In genomic region chr9:127578952-127579853, GRCh38 we compare ENCODE assay signal across 9 cellular contexts. TPM values are rescaled to one million over a fixed set of nuclear protein-coding genes. Genes with fewer than 3 reads are reported as not detected.
DNase-seq lines count a peak whose midpoint lies in the region; ATAC-seq and TF ChIP-seq lines count a peak whose summit lies in the region.
"Had no signal": no experiment of that assay in that cellular context is flagged by ENCODE, and none has a peak within 500 bp of the region (broad histone marks: within the 10 kb centered on the region; RNA-seq: fewer than 3 reads in every experiment).

No MANE protein-coding gene starts in this region.

- peaks cover 60% of the 10 kb centered on the region for H3K4me1 Mint-ChIP-seq in osteocyte (ENCODE audit: unreplicated experiment)

- no peaks in the 10 kb centered on the region for H3K36me3 Mint-ChIP-seq in activated naive CD4-positive, alpha-beta T cell treated with anti-CD3 and anti-CD28 coated beads, Interleukin-2, amount 50 U/mL, for 72 hours
- H3K36me3 Mint-ChIP-seq in osteocyte (ENCODE audit: unreplicated experiment), result no peaks in the 10 kb centered on the region

- ATAC-seq in activated naive CD4-positive, alpha-beta T cell treated with anti-CD3 and anti-CD28 coated beads, Interleukin-2, amount 50 U/mL, for 72 hours, result peak; percentile 98 to 99
- ATAC-seq in GM21515 (IDR thresholded peaks at IDR 0.05; ENCODE audit: unreplicated experiment), result no peak

- DNase-seq in DMS 273 (lab: John Stamatoyannopoulos, UW; ENCODE audit: unreplicated experiment) (peak; percentile 96), Kasumi-1 (lab: John Stamatoyannopoulos, UW) (peak; percentile 80 to 82), SKM-1 treated with dmso at 0.1 percent for 144 hours (lab: John Stamatoyannopoulos, UW; ENCODE audit: unreplicated experiment) (peak; percentile 94), globus pallidus (ENCODE audit: low spot score) (peak; percentile 71), osteocyte (ENCODE audit: extremely low spot score, unreplicated experiment) (peak; percentile 95), substantia nigra (lab: John Stamatoyannopoulos, UW) (peak in 46 of 49 donors; percentile 13 to 92 (median 60))
- DNase-seq in activated naive CD4-positive, alpha-beta T cell treated with anti-CD3 and anti-CD28 coated beads, Interleukin-2, amount 50 U/mL, for 72 hours (ENCODE audit: low spot score in 2 of 2), result peak; percentile 66 to 86

- H3K27ac ChIP-seq in substantia nigra (ENCODE audit: low read depth, low read length, poor library complexity, severe bottlenecking), result peak overlapping the region; percentile 86
- H3K27ac ChIP-seq: KMS-11 had no signal

- peak; percentile 54 for TF ChIP-seq CTCF in osteocyte (IDR thresholded peaks at IDR 0.05)

- H3K4me3 Mint-ChIP-seq in osteocyte (ENCODE audit: unreplicated experiment), result peak overlapping the region; percentile 67

- no peaks in the 10 kb centered on the region for H3K9me3 Mint-ChIP-seq in activated naive CD4-positive, alpha-beta T cell treated with anti-CD3 and anti-CD28 coated beads, Interleukin-2, amount 50 U/mL, for 72 hours
- H3K9me3 Mint-ChIP-seq in osteocyte (ENCODE audit: unreplicated experiment), result no peaks in the 10 kb centered on the region

- H3K27me3 Mint-ChIP-seq in osteocyte (ENCODE audit: unreplicated experiment), result no peaks in the 10 kb centered on the region

- peak overlapping the region; percentile 57 to 79 for H3K27ac Mint-ChIP-seq in activated naive CD4-positive, alpha-beta T cell treated with anti-CD3 and anti-CD28 coated beads, Interleukin-2, amount 50 U/mL, for 72 hours
- peak overlapping the region; percentile 98 for H3K27ac Mint-ChIP-seq in osteocyte (ENCODE audit: unreplicated experiment)

RNA-seq across cellular contexts. Expression of gene STXBP1, which starts 32.9 kb away (rescaled TPM):
- total RNA-seq in activated naive CD4-positive, alpha-beta T cell treated with anti-CD3 and anti-CD28 coated beads, Interleukin-2, amount 50 U/mL, for 72 hours, result 10 to 100 TPM; 11.4 to 28.0 TPM
- total RNA-seq in osteocyte, result 44.9 and 46.5 TPM in 2 replicates
